ENCODE assay signal across 24 cellular contexts in the genomic region with DNA sequence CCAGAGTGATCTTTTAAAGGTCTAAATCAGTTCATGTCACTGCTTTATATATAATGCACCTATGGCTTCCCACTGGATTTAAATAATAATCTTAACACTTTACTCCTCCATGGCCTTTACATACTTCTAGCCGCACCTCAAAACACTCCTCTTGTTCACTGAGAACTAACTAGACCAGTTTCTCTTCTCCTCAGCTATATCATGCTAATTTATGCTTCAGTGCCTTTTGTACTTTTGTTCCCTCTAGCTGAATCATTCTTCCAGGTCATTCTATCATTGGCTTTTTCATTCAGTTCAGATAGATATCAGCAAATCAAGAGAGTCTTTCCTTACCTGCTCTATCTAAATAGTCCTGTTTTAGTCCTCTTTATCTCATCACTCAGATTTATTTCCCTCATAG.
DNase-seq lines count a peak whose midpoint lies in the region; ATAC-seq, FAIRE-seq and TF ChIP-seq lines count a peak whose summit lies in the region.
"Had no signal": no experiment of that assay in that cellular context is flagged by ENCODE, and none has a peak within 500 bp of the region (broad histone marks: within the 10 kb centered on the region; RNA-seq: fewer than 3 reads in every experiment).

No MANE protein-coding gene starts in this region.

- H3K4me1 Mint-ChIP-seq in MCF 10A (ENCODE audit: insufficient read depth, unreplicated experiment) (peaks cover 15% of the 10 kb centered on the region), mesothelial cell of epicardium (peaks cover 17% of the 10 kb centered on the region)

- TF ChIP-seq CTCF in mammary epithelial cell (conservative IDR thresholded peaks at IDR 0.05 in 1 of 2, IDR thresholded peaks at IDR 0.05 in 1 of 2; ENCODE audit: extremely low read depth in 1 of 2, insufficient read depth in 1 of 2, low read depth in 1 of 2, low read length in 2 of 2) (no peak), MCF 10A (IDR thresholded peaks at IDR 0.05; ENCODE audit: unreplicated experiment) (no peak), bronchial epithelial cell (IDR thresholded peaks at IDR 0.05; ENCODE audit: insufficient read depth, low read length, severe bottlenecking) (no peak), mesothelial cell of epicardium (IDR thresholded peaks at IDR 0.05; ENCODE audit: unreplicated experiment) (no peak), foreskin fibroblast (IDR thresholded peaks at IDR 0.05; ENCODE audit: low read depth, low read length) (no peak)

- H3K27ac ChIP-seq in mammary epithelial cell (ENCODE audit: insufficient read depth, low read depth, low read length): no peak overlapping the region
- H3K27ac ChIP-seq: cardiac muscle cell had no signal

- BruUV-seq in mammary epithelial cell (replicated peaks; lab: Mats Ljungman, UMichigan) (no TSS peak), MCF 10A (replicated peaks; lab: Mats Ljungman, UMichigan) (no TSS peak)

- H3K36me3 Mint-ChIP-seq in MCF 10A (ENCODE audit: insufficient read depth, unreplicated experiment) (peaks cover 5% of the 10 kb centered on the region), mesothelial cell of epicardium (peaks cover 16% of the 10 kb centered on the region)

- no peaks in the 10 kb centered on the region for H3K9me3 ChIP-seq in mammary epithelial cell (replicated peaks; ENCODE audit: insufficient read depth, low read length)

- CTCF ChIA-PET in mammary epithelial cell (lab: Charles Lee; ENCODE audit: low non-redundant PET): no interaction called here
- CTCF ChIA-PET in MCF 10A (lab: Yijun Ruan, JAX): interaction anchor here (0.6 to 0.7 kb wide), 2 partner anchors 155 to 261 kb away, joined by 3 to 4 read pairs; no protein-coding TSS in a partner anchor

- peaks cover 28% of the 10 kb centered on the region for H3K79me2 ChIP-seq in mammary epithelial cell (ENCODE audit: insufficient read depth, low read length)

- no peak overlapping the region for H3K4me2 ChIP-seq in mammary epithelial cell (ENCODE audit: insufficient read depth, low read depth, low read length)

- H3K27ac Mint-ChIP-seq in MCF 10A (ENCODE audit: low read depth, unreplicated experiment): no peak overlapping the region
- H3K27ac Mint-ChIP-seq in mesothelial cell of epicardium: peak overlapping the region; percentile 59
- H3K27ac Mint-ChIP-seq: activated naive CD4-positive, alpha-beta T cell treated with anti-CD3 and anti-CD28 coated beads for 36 hours; B cell had no signal

- no peak overlapping the region for H2AFZ ChIP-seq in mammary epithelial cell (ENCODE audit: low read depth, low read length)

- H3K4me1 ChIP-seq in mammary epithelial cell (ENCODE audit: insufficient read depth, low read length): peaks cover 6% of the 10 kb centered on the region

- in situ Hi-C loops in mammary epithelial cell (cut with MboI; ENCODE audit: low sequenced_read_pairs in 2 of 2): no loop called here

- H3K4me3 Mint-ChIP-seq in MCF 10A (ENCODE audit: unreplicated experiment): no peak overlapping the region
- H3K4me3 Mint-ChIP-seq in mesothelial cell of epicardium: no peak overlapping the region
- H3K4me3 Mint-ChIP-seq: activated naive CD4-positive, alpha-beta T cell treated with anti-CD3 and anti-CD28 coated beads for 36 hours; activated T-cell treated with anti-CD3 and anti-CD28 coated beads, Interleukin-2, amount 50 U/mL, for 4 hours; B cell; neural crest cell had no signal

- H3K4me3 ChIP-seq in mammary epithelial cell (replicated peaks in 1 of 3; ENCODE audit: insufficient read depth in 1 of 3, low read depth in 2 of 3, low read length in 3 of 3) (no peak overlapping the region), bronchial epithelial cell (ENCODE audit: low read depth, low read length) (no peak overlapping the region), foreskin fibroblast (ENCODE audit: low read depth in 1 of 2, low read length in 2 of 2) (no peak overlapping the region)
- H3K4me3 ChIP-seq: cardiac muscle cell had no signal

- ATAC-seq in HG03354 (IDR thresholded peaks at IDR 0.05; ENCODE audit: poor library complexity, severe bottlenecking, unreplicated experiment): no peak
- ATAC-seq: activated T-cell treated with anti-CD3 and anti-CD28 coated beads, Interleukin-2, amount 50 U/mL, for 4 hours had no signal

- H3K9me3 Mint-ChIP-seq in MCF 10A (ENCODE audit: unreplicated experiment): no peaks in the 10 kb centered on the region
- H3K9me3 Mint-ChIP-seq in mesothelial cell of epicardium: no peaks in the 10 kb centered on the region
- H3K9me3 Mint-ChIP-seq: activated naive CD4-positive, alpha-beta T cell treated with anti-CD3 and anti-CD28 coated beads for 36 hours; activated T-cell treated with anti-CD3 and anti-CD28 coated beads, Interleukin-2, amount 50 U/mL, for 4 hours; neural crest cell had no signal

- H3K9ac ChIP-seq in mammary epithelial cell (ENCODE audit: insufficient read depth, low read length): no peak overlapping the region

- no peaks in the 10 kb centered on the region for H3K36me3 ChIP-seq in mammary epithelial cell (ENCODE audit: insufficient read depth, low read length)
- no peaks in the 10 kb centered on the region for H3K36me3 ChIP-seq in bronchial epithelial cell (ENCODE audit: control insufficient read depth, insufficient read depth, low read length)
- H3K36me3 ChIP-seq: cardiac muscle cell had no signal

- dilution Hi-C loops in mammary epithelial cell (cut with HindIII; ENCODE audit: low sequenced_read_pairs): no loop called here

- H4K20me1 ChIP-seq in mammary epithelial cell (ENCODE audit: insufficient read depth, low read length): no peaks in the 10 kb centered on the region

- peak; percentile 36 for DNase-seq in mammary epithelial cell
- DNase-seq in MCF 10A (ENCODE audit: unreplicated experiment): no peak
- DNase-seq in bronchial epithelial cell (ENCODE audit: low read depth): peak; percentile 75
- DNase-seq in mesothelial cell of epicardium (ENCODE audit: low spot score in 2 of 2, unreplicated experiment in 2 of 2): no peak
- DNase-seq in AG08396 (ENCODE audit: low spot score): no peak
- DNase-seq in NCI-H2081 (lab: John Stamatoyannopoulos, UW): no peak
- DNase-seq in foreskin fibroblast: no peak
- DNase-seq: 8988T; activated CD4-positive, alpha-beta T cell treated with anti-CD3 and anti-CD28 coated beads for 1 hour; activated naive CD4-positive, alpha-beta T cell treated with anti-CD3 and anti-CD28 coated beads for 36 hours; activated T-cell treated with anti-CD3 and anti-CD28 coated beads, Interleukin-2, amount 50 U/mL, for 4 hours; amygdala; Calu3; erythroblast; Kasumi-1; NCI-H1092 treated with DMSO at 0.1 percent for 48 hours; NCI-H2107; NCI-H524; stimulated activated CD4-positive, alpha-beta T cell treated with anti-CD3 and anti-CD28 coated beads, Interleukin-4, amount 100 ng/mL, for 1 hour had no signal

- intact Hi-C loops in mammary epithelial cell (cut with micrococcal nuclease) (no loop called here), MCF 10A (cut with micrococcal nuclease) (no loop called here)

- POLR2A ChIA-PET in MCF 10A (lab: Yijun Ruan, JAX): no interaction called here

- H3K27me3 ChIP-seq in mammary epithelial cell (ENCODE audit: insufficient read depth, low read length): no peaks in the 10 kb centered on the region
- H3K27me3 ChIP-seq in bronchial epithelial cell (ENCODE audit: control insufficient read depth, insufficient read depth, low read length): no peaks in the 10 kb centered on the region
- H3K27me3 ChIP-seq: cardiac muscle cell had no signal

- FAIRE-seq in bronchial epithelial cell (lab: Jason Lieb, UNC): no peak
- FAIRE-seq: HTR-8/SVneo had no signal

- H3K27me3 Mint-ChIP-seq in MCF 10A (ENCODE audit: insufficient read depth, unreplicated experiment) (no peaks in the 10 kb centered on the region), mesothelial cell of epicardium (ENCODE audit: low read depth) (no peaks in the 10 kb centered on the region)
- H3K27me3 Mint-ChIP-seq: B cell had no signal

- WGBS in mammary epithelial cell (ENCODE audit: low coverage, missing lambda C conversion rate): 100% methylated on average over 1 of the region's 1 CpG

Comparison
In these comparisons a context has a peak if more than half of its experiments do, and no peak if none do; other contexts are left out.
1. DNase-seq: peak in mammary epithelial cell (single experiment) and bronchial epithelial cell (single experiment); none in MCF 10A (single experiment), mesothelial cell of epicardium (0 of 2), AG08396 (single experiment), NCI-H2081 (0 of 2) and foreskin fibroblast (0 of 2).